Comparison of ENCODE assay signal across 22 cellular contexts in genomic region chr16:72023962-72024361, GRCh38. TPM values are rescaled to one million over a fixed set of nuclear protein-coding genes. Genes with fewer than 3 reads are reported as not detected.
DNase-seq lines count a peak whose midpoint lies in the region; ATAC-seq and TF ChIP-seq lines count a peak whose summit lies in the region.
"Had no signal": no experiment of that assay in that cellular context is flagged by ENCODE, and none has a peak within 500 bp of the region (broad histone marks: within the 10 kb centered on the region; RNA-seq: fewer than 3 reads in every experiment).

No MANE protein-coding gene starts in this region.

- H4K91ac ChIP-seq in trophoblast cell (ENCODE audit: low read depth, low read length), result no peak overlapping the region

- H3K27ac ChIP-seq in VCaP, result peak overlapping the region; percentile 85
- no peak overlapping the region for H3K27ac ChIP-seq in trophoblast cell (ENCODE audit: low read depth, low read length)
- no peak overlapping the region for H3K27ac ChIP-seq in PC-9
- H3K27ac ChIP-seq: BLaER1 had no signal

- no peak overlapping the region for H2BK12ac ChIP-seq in trophoblast cell (ENCODE audit: low read length)

- peaks cover 3 to 4% of the 10 kb centered on the region in 2 experiments for H3K36me3 ChIP-seq in trophoblast cell (ENCODE audit: control insufficient read depth in 1 of 2, insufficient read depth in 2 of 2, low read length in 2 of 2)
- 0 out of 2 replicates have a peak, but pooled peaks cover 5% of the 10 kb centered on the region for H3K36me3 ChIP-seq in PC-9 (ENCODE audit: low read depth)

- H3K18ac ChIP-seq in trophoblast cell (ENCODE audit: low read length), result no peak overlapping the region

- TF ChIP-seq CTCF in VCaP (conservative IDR thresholded peaks at IDR 0.05), result no peak
- TF ChIP-seq CTCF in PC-9 (conservative IDR thresholded peaks at IDR 0.05), result no peak

- peaks cover 43% of the 10 kb centered on the region for H3K36me3 Mint-ChIP-seq in stimulated activated naive CD8-positive, alpha-beta T cell treated with anti-CD3 and anti-CD28 coated beads, Interleukin-15, Interleukin-2, amounts not matched to agents 100 ng/mL and 50 ng/mL, for 24 hours (ENCODE audit: low read depth)

- H3K4me3 Mint-ChIP-seq in stimulated activated naive CD8-positive, alpha-beta T cell treated with anti-CD3 and anti-CD28 coated beads, Interleukin-15, Interleukin-2, amounts not matched to agents 100 ng/mL and 50 ng/mL, for 24 hours, result no peak overlapping the region
- H3K4me3 Mint-ChIP-seq: CD8-positive, alpha-beta T cell; H9 had no signal

- H4K8ac ChIP-seq in trophoblast cell (ENCODE audit: low read depth, low read length), result no peak overlapping the region

- no peaks in the 10 kb centered on the region for H3K79me1 ChIP-seq in trophoblast cell (ENCODE audit: low read length)

- intact Hi-C loops in PC-9 (cut with micrococcal nuclease; ENCODE audit: unreplicated experiment), result no loop called here

- no peaks in the 10 kb centered on the region for H3K27me3 ChIP-seq in trophoblast cell (ENCODE audit: insufficient read depth, low read length)
- H3K27me3 ChIP-seq in PC-9 (ENCODE audit: insufficient read depth, low read depth), result no peaks in the 10 kb centered on the region
- H3K27me3 ChIP-seq: BLaER1 had no signal

- no peak overlapping the region for H3K4ac ChIP-seq in trophoblast cell (ENCODE audit: low read depth, low read length)

- no peak overlapping the region for H3K4me3 ChIP-seq in trophoblast cell (ENCODE audit: low read depth, low read length)
- no peak overlapping the region for H3K4me3 ChIP-seq in PC-9
- H3K4me3 ChIP-seq: BLaER1 had no signal

- no peaks in the 10 kb centered on the region for H3K27me3 Mint-ChIP-seq in stimulated activated naive CD8-positive, alpha-beta T cell treated with anti-CD3 and anti-CD28 coated beads, Interleukin-15, Interleukin-2, amounts not matched to agents 100 ng/mL and 50 ng/mL, for 24 hours

- no peak overlapping the region for H2AK5ac ChIP-seq in trophoblast cell (ENCODE audit: low read length)

- H3K9me3 Mint-ChIP-seq in stimulated activated naive CD8-positive, alpha-beta T cell treated with anti-CD3 and anti-CD28 coated beads, Interleukin-15, Interleukin-2, amounts not matched to agents 100 ng/mL and 50 ng/mL, for 24 hours, result no peaks in the 10 kb centered on the region
- H3K9me3 Mint-ChIP-seq: CD8-positive, alpha-beta T cell; H9 had no signal

- CTCF ChIA-PET in PC-9 (lab: Charles Lee), result no interaction called here

- no CpG with 5 or more reads among the region's 10 CpGs for WGBS in trophoblast cell (ENCODE audit: extremely low coverage, insufficient coverage, insufficient read length)

- no peaks in the 10 kb centered on the region for H3K9me2 ChIP-seq in PC-9 (ENCODE audit: insufficient read depth)

- H3F3A ChIP-seq in PC-9 (ENCODE audit: insufficient read depth, low read depth), result no peaks in the 10 kb centered on the region

- H3K9ac ChIP-seq in trophoblast cell (ENCODE audit: low read length), result peak overlapping the region; percentile 48
- H3K9ac ChIP-seq: BLaER1 had no signal

- BruUV-seq in PC-9 (replicated peaks; lab: Mats Ljungman, UMichigan), result no TSS peak

- no peaks in the 10 kb centered on the region for H3K4me1 Mint-ChIP-seq in stimulated activated naive CD8-positive, alpha-beta T cell treated with anti-CD3 and anti-CD28 coated beads, Interleukin-15, Interleukin-2, amounts not matched to agents 100 ng/mL and 50 ng/mL, for 24 hours (ENCODE audit: low read depth)
- H3K4me1 Mint-ChIP-seq: H9 had no signal

- H4K12ac ChIP-seq in trophoblast cell (ENCODE audit: low read depth, low read length), result no peak overlapping the region

- H3K4me1 ChIP-seq in trophoblast cell (ENCODE audit: control insufficient read depth in 1 of 2, insufficient read depth in 2 of 2, low read length in 2 of 2), result no peaks in the 10 kb centered on the region
- H3K4me1 ChIP-seq in PC-9 (replicated peaks; ENCODE audit: insufficient read depth), result no peaks in the 10 kb centered on the region
- H3K4me1 ChIP-seq: BLaER1 had no signal

- H3K14ac ChIP-seq in trophoblast cell (ENCODE audit: low read length), result no peak overlapping the region

- H3K9me3 ChIP-seq in trophoblast cell (ENCODE audit: insufficient read depth, low read depth, low read length) (no peaks in the 10 kb centered on the region), PC-9 (ENCODE audit: insufficient read depth, low read depth) (no peaks in the 10 kb centered on the region)
- H3K9me3 ChIP-seq: BLaER1 had no signal

- no peak overlapping the region for H2BK120ac ChIP-seq in trophoblast cell (ENCODE audit: insufficient read depth, low read length, poor library complexity)

- H4K20me1 ChIP-seq in PC-9 (ENCODE audit: insufficient read depth), result no peaks in the 10 kb centered on the region
- H4K20me1 ChIP-seq: BLaER1 had no signal

- H3K4me2 ChIP-seq in trophoblast cell (ENCODE audit: low read length) (no peak overlapping the region), PC-9 (no peak overlapping the region)
- H3K4me2 ChIP-seq: BLaER1 had no signal

- no peak overlapping the region for H3K23ac ChIP-seq in trophoblast cell (ENCODE audit: low read length)

- peak overlapping the region; percentile 6 for H3K27ac Mint-ChIP-seq in stimulated activated naive CD8-positive, alpha-beta T cell treated with anti-CD3 and anti-CD28 coated beads, Interleukin-15, Interleukin-2, amounts not matched to agents 100 ng/mL and 50 ng/mL, for 24 hours
- H3K27ac Mint-ChIP-seq: CD8-positive, alpha-beta T cell had no signal

- POLR2A ChIA-PET in PC-9 (lab: Charles Lee; ENCODE audit: unreplicated experiment), result no interaction called here

- no peak for ATAC-seq in stimulated activated naive CD8-positive, alpha-beta T cell treated with anti-CD3 and anti-CD28 coated beads, Interleukin-15, Interleukin-2, amounts not matched to agents 100 U/mL and 50 U/mL, for 24 hours
- ATAC-seq in left lobe of liver (peak; percentile 63), HG03460 (IDR thresholded peaks at IDR 0.05; ENCODE audit: unreplicated experiment) (no peak), HG02763 (IDR thresholded peaks at IDR 0.05; ENCODE audit: unreplicated experiment) (no peak)
- ATAC-seq: CD8-positive, alpha-beta T cell had no signal

- no peak overlapping the region for H2BK5ac ChIP-seq in trophoblast cell (ENCODE audit: low read depth, low read length, poor library complexity)

- DNase-seq in stimulated activated naive CD8-positive, alpha-beta T cell treated with anti-CD3 and anti-CD28 coated beads, Interleukin-15, Interleukin-2, amounts not matched to agents 100 U/mL and 50 U/mL, for 24 hours, result no peak
- DNase-seq in left lobe of liver (ENCODE audit: low spot score) (peak; percentile 82), trophoblast cell (no peak), PC-9 (no peak)
- DNase-seq: ACHN; CD8-positive, alpha-beta T cell; DND-41; H9; IMR-90; NCI-H1417; NCI-H187; NCI-H446; NCI-H526; SHP77 had no signal

- H3K79me2 ChIP-seq in trophoblast cell (ENCODE audit: control insufficient read depth, insufficient read depth, low read length, poor library complexity), result no peaks in the 10 kb centered on the region
- no peaks in the 10 kb centered on the region for H3K79me2 ChIP-seq in PC-9 (ENCODE audit: low read depth)

- no peak overlapping the region for H2AFZ ChIP-seq in trophoblast cell (ENCODE audit: insufficient read depth, low read length, poor library complexity)
- no peak overlapping the region for H2AFZ ChIP-seq in PC-9

RNA-seq across cellular contexts. Expression of gene DHODH, which starts 15.4 kb away (rescaled TPM):
- 28.4 TPM for total RNA-seq in left lobe of liver
- polyA plus RNA-seq in trophoblast cell (2013), result 3.1 and 3.9 TPM in 2 replicates
- total RNA-seq in PC-9 (2021), result 10.6 and 12.1 TPM in 2 replicates

RNA-seq across cellular contexts. Expression of gene PKD1L3, which starts 23.8 kb away (rescaled TPM):
- total RNA-seq in left lobe of liver, result 0.88 TPM
- polyA plus RNA-seq in trophoblast cell (2013), result under 0.01 TPM in 1 of 2 replicates, not detected in the other
- not detected in 2 replicates for total RNA-seq in PC-9 (2021)
- total RNA-seq: CD8-positive, alpha-beta T cell; H9; HT1080; IMR-90; M059J; RPMI7951 had no signal
- polyA plus RNA-seq: IMR-90 had no signal

RNA-seq across cellular contexts. Expression of gene HP, which starts 30.3 kb away (rescaled TPM):
- total RNA-seq in left lobe of liver (47,876 TPM), PC-9 (2021) (not detected in 2 replicates)
- polyA plus RNA-seq in trophoblast cell (2013), result not detected in 2 replicates
- total RNA-seq: CD8-positive, alpha-beta T cell; H9; HT1080; IMR-90; M059J; RPMI7951 had no signal
- polyA plus RNA-seq: IMR-90 had no signal

RNA-seq across cellular contexts. Expression of gene HPR, which starts 39.1 kb away (rescaled TPM):
- total RNA-seq in left lobe of liver, result 110 TPM
- polyA plus RNA-seq in trophoblast cell (2013), result not detected in 2 replicates
- total RNA-seq in PC-9 (2021), result not detected in 2 replicates
- total RNA-seq: CD8-positive, alpha-beta T cell; H9; HT1080; IMR-90; M059J; RPMI7951 had no signal
- polyA plus RNA-seq: IMR-90 had no signal

Comparison
In these comparisons a context has a peak if more than half of its experiments do, and no peak if none do; other contexts are left out.
1. RNA of gene HP, which starts 30.3 kb away (total RNA-seq): 47,876 TPM in left lobe of liver (single experiment); not detected in PC-9; every median in the first group is over 1,000 times any median in the second.